In the genomic region with DNA sequence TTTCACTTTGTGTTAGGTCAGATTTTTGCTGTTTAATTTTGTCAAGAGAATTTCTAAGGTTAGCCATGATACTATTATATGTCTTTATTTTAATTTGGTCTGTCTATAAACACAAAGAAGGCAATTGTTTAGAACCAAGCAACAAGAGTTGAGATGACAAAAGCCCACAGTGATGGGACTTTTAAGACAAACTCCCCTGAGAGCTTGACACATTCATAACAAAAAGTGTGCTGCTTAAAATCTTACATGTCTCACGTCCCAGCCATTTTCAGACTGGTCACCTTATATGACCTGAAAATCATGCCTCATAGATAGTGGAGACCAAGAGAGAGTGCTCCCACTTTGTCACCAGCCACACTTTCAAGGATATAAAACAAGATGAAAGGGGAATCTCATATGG, we compare ENCODE assay signal across 18 cellular contexts. TPM values are rescaled to one million over a fixed set of nuclear protein-coding genes. Genes with fewer than 3 reads are reported as not detected.
DNase-seq lines count a peak whose midpoint lies in the region; ATAC-seq and TF ChIP-seq lines count a peak whose summit lies in the region.
"Had no signal": no experiment of that assay in that cellular context is flagged by ENCODE, and none has a peak within 500 bp of the region (broad histone marks: within the 10 kb centered on the region; RNA-seq: fewer than 3 reads in every experiment).

No MANE protein-coding gene starts in this region.

- no peak for TF ChIP-seq CTCF in WERI-Rb-1 (IDR thresholded peaks at IDR 0.05; ENCODE audit: low read depth, low read length)
- TF ChIP-seq CTCF in upper lobe of right lung (IDR thresholded peaks at IDR 0.05), result no peak

- peaks cover 3% of the 10 kb centered on the region; the same call in 1 of the 2 replicates for H3K36me3 ChIP-seq in WERI-Rb-1
- no peaks in the 10 kb centered on the region for H3K36me3 ChIP-seq in upper lobe of right lung
- H3K36me3 ChIP-seq: BE2C had no signal

- no peaks in the 10 kb centered on the region for H3K4me1 ChIP-seq in upper lobe of right lung
- H3K4me1 ChIP-seq: Caco-2 had no signal

- ATAC-seq in GM19023 (IDR thresholded peaks at IDR 0.05; ENCODE audit: unreplicated experiment) (peak; percentile 54), HG03432 (IDR thresholded peaks at IDR 0.05; ENCODE audit: unreplicated experiment) (peak; percentile 56), GM18867 (IDR thresholded peaks at IDR 0.05; ENCODE audit: unreplicated experiment) (no peak), upper lobe of right lung (no peak)
- ATAC-seq: K562 had no signal

- peak overlapping the region; percentile 79; the same call in 1 of the 2 replicates for H3K27ac ChIP-seq in WERI-Rb-1
- no peak overlapping the region for H3K27ac ChIP-seq in upper lobe of right lung
- H3K27ac ChIP-seq: HL-60 had no signal

- H3K9me3 ChIP-seq in WERI-Rb-1 (ENCODE audit: severe bottlenecking) (no peaks in the 10 kb centered on the region), upper lobe of right lung (no peaks in the 10 kb centered on the region)
- H3K9me3 ChIP-seq: BE2C, Caco-2 had no signal

- no peak overlapping the region for H3K4me3 ChIP-seq in WERI-Rb-1 (ENCODE audit: low read depth, low read length)
- no peak overlapping the region for H3K4me3 ChIP-seq in upper lobe of right lung
- H3K4me3 ChIP-seq: K562 had no signal

- DNase-seq in WERI-Rb-1, result no peak
- no peak for DNase-seq in upper lobe of right lung
- DNase-seq in RKO (ENCODE audit: low spot score), result no peak
- DNase-seq: ACHN; BE2C; C1 segment of cervical spinal cord; Caco-2; CD4-positive, CD25-positive, alpha-beta regulatory T cell; CD8-positive, alpha-beta memory T cell; DMS79; GDM1; H9; IMR-90 had no signal

- intact Hi-C loops in upper lobe of right lung (cut with DNase I), result no loop called here

- H3K27me3 ChIP-seq in WERI-Rb-1 (ENCODE audit: insufficient read depth, low read depth, severe bottlenecking) (no peaks in the 10 kb centered on the region), upper lobe of right lung (no peaks in the 10 kb centered on the region)
- H3K27me3 ChIP-seq: BE2C had no signal

RNA-seq across cellular contexts. Expression of a gene that starts 21.6 kb away (rescaled TPM):
- 67.7 TPM for total RNA-seq in upper lobe of right lung

RNA-seq across cellular contexts. Expression of a gene that starts 24.5 kb away (rescaled TPM):
- 82.3 TPM for total RNA-seq in upper lobe of right lung

Comparison
In these comparisons a context has a peak if more than half of its experiments do, and no peak if none do; other contexts are left out.
1. ATAC-seq: peak in GM19023 (single experiment) and HG03432 (single experiment); none in GM18867 (single experiment) and upper lobe of right lung (single experiment).